In the genomic region with DNA sequence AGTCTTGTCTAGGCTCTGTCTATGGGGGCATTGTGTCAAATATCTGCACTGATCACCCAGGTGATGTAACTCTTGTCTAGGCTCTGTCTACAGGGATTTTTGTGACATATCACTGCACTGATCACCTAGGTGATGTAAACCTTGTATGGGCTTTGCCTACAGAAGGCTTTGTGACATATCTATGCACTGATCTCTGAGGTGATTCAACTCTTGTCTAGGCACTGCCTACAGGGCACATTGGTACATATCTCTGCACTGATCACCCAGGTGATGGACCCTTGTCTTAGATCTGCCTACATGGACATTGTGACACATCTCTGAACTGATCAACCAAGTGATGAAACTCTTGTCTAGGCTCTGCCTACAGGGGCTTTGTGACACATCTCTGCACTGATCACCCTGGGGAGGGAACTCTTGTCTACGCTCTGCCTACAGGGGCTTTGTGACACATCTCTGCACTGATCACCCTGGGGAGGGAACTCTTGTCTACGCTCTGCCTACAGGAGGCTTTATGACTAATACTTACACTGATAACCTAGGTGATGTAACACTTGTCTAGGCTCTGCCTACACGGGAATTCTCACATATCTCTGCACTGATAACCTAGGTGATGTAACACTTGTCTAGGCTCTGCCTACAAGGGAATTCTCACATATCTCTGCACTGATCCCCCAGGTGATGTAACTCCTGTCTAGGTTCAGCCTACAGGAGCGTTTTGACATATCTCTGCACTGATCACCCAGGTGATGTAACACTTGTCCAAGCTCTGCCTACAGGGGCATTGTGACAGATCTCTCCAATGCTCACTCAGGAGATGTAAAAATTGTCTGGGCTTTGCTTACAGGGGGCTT, we compare ENCODE assay signal across 1 cellular context.
TF ChIP-seq lines count a peak whose summit lies in the region.

No MANE protein-coding gene starts in this region.

TF ChIP-seq in GM12878, 131 proteins besides CTCF, POLR2A, EP300 and RAD21:
- TF ChIP-seq CREB1 (IDR thresholded peaks at IDR 0.05; ENCODE audit: low read depth), result peak; percentile 27; the same call in 1 of the 2 replicates
TF ChIP-seq in GM12878: peak in this region for 1; not testable (repeated sequence) for 130.
